Comparison of ENCODE assay signal across 13 cellular contexts in the genomic region with DNA sequence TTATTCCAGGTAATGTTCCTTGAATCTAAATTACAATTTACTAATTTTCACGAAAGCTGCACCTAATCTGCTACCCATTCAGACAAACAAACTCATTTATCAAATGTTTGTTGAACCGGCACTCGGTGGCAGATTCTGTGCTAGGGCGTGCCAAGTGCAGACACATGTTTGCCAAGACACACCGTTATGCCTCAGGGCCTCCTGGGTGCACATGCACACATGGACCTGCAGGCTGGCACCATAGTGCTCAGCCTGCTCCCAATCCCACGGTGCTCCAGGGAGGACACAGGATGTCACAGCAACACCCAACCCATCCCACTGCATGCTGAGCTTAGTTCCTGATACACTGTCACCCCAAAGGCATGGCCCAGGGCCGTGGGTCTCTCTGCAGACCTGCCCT.
"Had no signal": no experiment of that assay in that cellular context is flagged by ENCODE, and none has a peak within 500 bp of the region (broad histone marks: within the 10 kb centered on the region; RNA-seq: fewer than 3 reads in every experiment).

No MANE protein-coding gene starts in this region.

- DNase-seq: activated CD4-positive, alpha-beta T cell treated with anti-CD3 and anti-CD28 coated beads, Interleukin-2, amount 50 U/mL, for 4 hours; activated gamma-delta T cell; activated T-cell treated with anti-CD3 and anti-CD28 coated beads, Interleukin-2, amount 50 U/mL, for 72 hours; adrenal gland; effector CD4-positive, alpha-beta T cell; esophagus squamous epithelium; mesenchymal stem cell; naive thymus-derived CD4-positive, alpha-beta T cell; ovary; sigmoid colon; stimulated activated naive B cell treated with anti-CD40 and anti-IgM and Interleukin-4, amounts not matched to agents 10 μg/mL and 1 μg/mL and 100 μg/mL, for 72 hours had no signal

- H3K4me3 ChIP-seq: adrenal gland, esophagus squamous epithelium, neural progenitor cell, ovary, sigmoid colon had no signal

- H3K4me3 Mint-ChIP-seq: activated naive CD4-positive, alpha-beta T cell treated with anti-CD3 and anti-CD28 coated beads, Interleukin-2, amount 50 U/mL, for 24 hours; activated T-cell treated with anti-CD3 and anti-CD28 coated beads, Interleukin-2, amount 50 U/mL, for 72 hours; neural progenitor cell; stimulated activated naive B cell treated with anti-CD40 and anti-IgM and Interleukin-4, amounts not matched to agents 10 μg/mL and 1 μg/mL and 100 μg/mL, for 72 hours had no signal

- H3K27ac ChIP-seq: adrenal gland, esophagus squamous epithelium, neural progenitor cell, ovary, sigmoid colon had no signal

- H3K9me3 ChIP-seq: adrenal gland, esophagus squamous epithelium, ovary, sigmoid colon had no signal

- H3K4me1 Mint-ChIP-seq: neural progenitor cell; stimulated activated naive B cell treated with anti-CD40 and anti-IgM and Interleukin-4, amounts not matched to agents 10 μg/mL and 1 μg/mL and 100 μg/mL, for 72 hours had no signal

- ATAC-seq: activated T-cell treated with anti-CD3 and anti-CD28 coated beads, Interleukin-2, amount 50 U/mL, for 72 hours; naive thymus-derived CD4-positive, alpha-beta T cell; stimulated activated naive B cell treated with anti-CD40 and anti-IgM and Interleukin-4, amounts not matched to agents 10 μg/mL and 1 μg/mL and 100 μg/mL, for 72 hours had no signal

- H3K36me3 ChIP-seq: adrenal gland, esophagus squamous epithelium, neural progenitor cell, ovary, sigmoid colon had no signal

- H3K27ac Mint-ChIP-seq: activated naive CD4-positive, alpha-beta T cell treated with anti-CD3 and anti-CD28 coated beads, Interleukin-2, amount 50 U/mL, for 24 hours; activated T-cell treated with anti-CD3 and anti-CD28 coated beads, Interleukin-2, amount 50 U/mL, for 72 hours; neural progenitor cell; stimulated activated naive B cell treated with anti-CD40 and anti-IgM and Interleukin-4, amounts not matched to agents 10 μg/mL and 1 μg/mL and 100 μg/mL, for 72 hours had no signal
